Comparison of ENCODE assay signal across 9 cellular contexts in the genomic region with DNA sequence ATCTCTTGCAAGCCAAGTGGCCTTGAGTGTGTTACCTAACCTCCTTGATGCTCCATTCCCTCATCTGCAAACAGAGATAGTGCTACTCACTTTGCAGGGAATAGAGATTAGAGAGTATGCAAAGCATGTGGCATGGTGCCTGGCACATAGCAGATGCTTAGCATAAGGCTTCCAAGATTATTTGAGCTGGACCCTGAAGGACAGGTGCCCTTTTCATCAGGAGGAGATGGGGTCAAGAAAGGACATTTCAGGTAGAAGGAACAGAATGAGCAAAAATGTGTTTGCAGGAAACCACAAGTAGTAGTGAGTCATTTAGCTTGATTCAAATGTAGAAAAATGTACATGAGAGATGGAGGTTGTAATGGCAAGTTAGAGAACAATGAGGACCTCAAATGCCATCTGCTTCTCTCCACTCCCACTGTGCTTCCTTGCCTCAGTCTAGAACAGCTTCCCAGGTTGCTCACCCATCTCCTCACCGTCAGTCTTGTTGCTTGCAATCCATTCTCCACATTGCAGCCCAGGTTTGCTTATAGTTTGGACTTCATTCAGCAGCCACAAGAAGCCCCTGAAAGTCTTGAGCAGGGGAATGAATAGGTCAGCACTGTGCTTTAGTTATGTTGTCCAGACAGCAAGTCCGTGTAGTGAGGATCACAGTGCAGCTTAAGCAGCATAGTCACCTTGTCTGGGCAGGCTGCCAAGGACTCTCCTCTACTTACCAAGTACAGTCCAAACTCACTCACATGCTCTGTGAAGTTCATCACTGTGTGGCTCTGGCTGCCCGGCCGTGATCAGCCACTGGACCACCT.
DNase-seq lines count a peak whose midpoint lies in the region; ATAC-seq, FAIRE-seq and TF ChIP-seq lines count a peak whose summit lies in the region.
"Had no signal": no experiment of that assay in that cellular context is flagged by ENCODE, and none has a peak within 500 bp of the region (broad histone marks: within the 10 kb centered on the region; RNA-seq: fewer than 3 reads in every experiment).

No MANE protein-coding gene starts in this region.

- ATAC-seq in natural killer cell, result peak; percentile 33 to 45 (median 38)
- no peak for ATAC-seq in HG02852 (IDR thresholded peaks at IDR 0.05; ENCODE audit: unreplicated experiment)

- H3K27me3 ChIP-seq in H9 (ENCODE audit: insufficient read depth, low read length) (no peaks in the 10 kb centered on the region), astrocyte (ENCODE audit: insufficient read depth, low read length) (no peaks in the 10 kb centered on the region)

- H3K9ac ChIP-seq in H9 (ENCODE audit: extremely low read depth, insufficient read length, low read length), result no peak overlapping the region
- H3K9ac ChIP-seq in astrocyte (ENCODE audit: low read length), result no peak overlapping the region

- TF ChIP-seq CTCF in H9 (conservative IDR thresholded peaks at IDR 0.05), result no peak
- TF ChIP-seq CTCF in astrocyte (IDR thresholded peaks at IDR 0.05; ENCODE audit: insufficient read depth, low read depth, low read length), result no peak
- no peak for TF ChIP-seq CTCF in natural killer cell (IDR thresholded peaks at IDR 0.05)

- H2AFZ ChIP-seq in H9 (ENCODE audit: low read length) (no peak overlapping the region), astrocyte (ENCODE audit: low read depth, low read length) (no peak overlapping the region)

- no peak overlapping the region for H3T11ph ChIP-seq in H9 (ENCODE audit: low read length)

- H3K14ac ChIP-seq in H9 (ENCODE audit: insufficient read depth, low read length), result no peak overlapping the region

- no peaks in the 10 kb centered on the region for H3K36me3 ChIP-seq in astrocyte (ENCODE audit: insufficient read depth, low read length)
- H3K36me3 ChIP-seq: neutrophil had no signal

- H2AK5ac ChIP-seq in H9 (ENCODE audit: insufficient read length, low read length), result no peak overlapping the region

- no peak overlapping the region for H4K8ac ChIP-seq in H9 (replicated peaks; ENCODE audit: insufficient read length, low read depth, low read length)

- H4K20me1 ChIP-seq in H9 (ENCODE audit: control insufficient read depth, insufficient read depth, insufficient read length) (no peaks in the 10 kb centered on the region), astrocyte (ENCODE audit: insufficient read depth, low read length) (no peaks in the 10 kb centered on the region)

- in situ Hi-C loops in G401 (cut with HindIII; ENCODE audit: low sequenced_read_pairs), result no loop called here

- H3K56ac ChIP-seq in H9 (ENCODE audit: insufficient read length, low read depth, low read length), result no peak overlapping the region

- H2BK15ac ChIP-seq in H9 (ENCODE audit: low read depth, low read length), result no peak overlapping the region

- no peak overlapping the region for H3K23ac ChIP-seq in H9 (ENCODE audit: insufficient read length, low read depth, low read length)

- FAIRE-seq in astrocyte (lab: Jason Lieb, UNC), result peak; percentile 43

- no peak overlapping the region for H4K91ac ChIP-seq in H9 (ENCODE audit: insufficient read length, low read depth, low read length)

- no peak overlapping the region for H2BK12ac ChIP-seq in H9 (ENCODE audit: insufficient read length, low read depth, low read length)

- DNase-seq in G401 (ENCODE audit: low spot score), result peak; percentile 84
- DNase-seq in H9, result no peak
- peak; percentile 84 for DNase-seq in NCI-H510A treated with DMSO at 0.1 percent for 48 hours (lab: John Stamatoyannopoulos, UW)
- DNase-seq in astrocyte (ENCODE audit: low read depth), result peak; percentile 48
- no peak for DNase-seq in natural killer cell
- no peak for DNase-seq in Kasumi-1 (lab: John Stamatoyannopoulos, UW)
- DNase-seq in amniotic stem cell (lab: John Stamatoyannopoulos, UW), result no peak

- H3K23me2 ChIP-seq in H9 (ENCODE audit: insufficient read length, low read depth, low read length, poor library complexity, severe bottlenecking), result no peaks in the 10 kb centered on the region

- no peak overlapping the region for H3K4me3 Mint-ChIP-seq in H9
- H3K4me3 Mint-ChIP-seq in astrocyte (ENCODE audit: unreplicated experiment), result no peak overlapping the region
- H3K4me3 Mint-ChIP-seq in natural killer cell, result no peak overlapping the region

- H3K4me2 ChIP-seq in H9 (ENCODE audit: insufficient read depth, insufficient read length, low read length), result no peak overlapping the region
- H3K4me2 ChIP-seq in astrocyte (ENCODE audit: low read length), result peak overlapping the region; percentile 8

- H3K27ac Mint-ChIP-seq in H9 (peak overlapping the region in 2 of 3 experiments; percentile 42 to 76; a peak in 1 of 7 replicates), astrocyte (ENCODE audit: unreplicated experiment) (no peak overlapping the region), natural killer cell (peak overlapping the region in 1 of 2 donors; percentile 33)

- H3K9me3 ChIP-seq in H9 (ENCODE audit: control insufficient read depth, low read depth, low read length), result no peaks in the 10 kb centered on the region
- H3K9me3 ChIP-seq in astrocyte (ENCODE audit: insufficient read depth, low read depth, low read length), result no peaks in the 10 kb centered on the region
- H3K9me3 ChIP-seq: neutrophil had no signal

- H3K4me3 ChIP-seq in astrocyte (ENCODE audit: insufficient read depth, low read depth, low read length), result no peak overlapping the region

- H2BK120ac ChIP-seq in H9 (ENCODE audit: low read depth, low read length, poor library complexity, severe bottlenecking), result no peak overlapping the region

- H3K4me1 ChIP-seq in H9 (ENCODE audit: insufficient read depth, low read length) (peaks cover 2% of the 10 kb centered on the region; the same call in 1 of the 2 replicates), astrocyte (ENCODE audit: insufficient read depth, low read length) (peaks cover 6% of the 10 kb centered on the region)

- intact Hi-C loops in natural killer cell (cut with micrococcal nuclease), result loop anchor here (10.0 kb wide), 1 partner anchor 965 kb away; the partner anchor contains the start of gene FNTB

- H3K18ac ChIP-seq in H9 (ENCODE audit: insufficient read length, low read depth, low read length), result no peak overlapping the region

- H3K27me3 Mint-ChIP-seq in H9 (ENCODE audit: low read depth) (peaks cover 3% of the 10 kb centered on the region; the same call in 1 of the 2 replicates), astrocyte (ENCODE audit: low read depth, unreplicated experiment) (peaks cover 15% of the 10 kb centered on the region), natural killer cell (ENCODE audit: low read depth in 2 of 2) (peaks cover 0 to 12% of the 10 kb centered on the region in 2 donors)

- no peaks in the 10 kb centered on the region for H3K79me1 ChIP-seq in H9 (ENCODE audit: insufficient read depth, low read depth, low read length, poor library complexity, severe bottlenecking)

- no peaks in the 10 kb centered on the region for H3K79me2 ChIP-seq in H9 (ENCODE audit: insufficient read depth, low read length)
- no peaks in the 10 kb centered on the region for H3K79me2 ChIP-seq in astrocyte (ENCODE audit: insufficient read depth, low read length)

- no peak overlapping the region for H2BK20ac ChIP-seq in H9 (ENCODE audit: low read depth, low read length, poor library complexity, severe bottlenecking)

- H3K9me3 Mint-ChIP-seq in H9 (no peaks in the 10 kb centered on the region), astrocyte (ENCODE audit: unreplicated experiment) (peaks cover 2% of the 10 kb centered on the region), natural killer cell (no peaks in the 10 kb centered on the region)

- H3K4me1 Mint-ChIP-seq in H9 (peaks cover 10% of the 10 kb centered on the region in 2 experiments), astrocyte (ENCODE audit: low read depth, unreplicated experiment) (peaks cover 12% of the 10 kb centered on the region), natural killer cell (peaks cover 23 to 35% of the 10 kb centered on the region in 2 donors)

- no peak overlapping the region for H2BK5ac ChIP-seq in H9 (ENCODE audit: insufficient read length, low read length)

- H3K36me3 Mint-ChIP-seq in H9 (ENCODE audit: insufficient read depth in 1 of 3, low read depth in 3 of 3) (peaks cover 0 to 1% (median 0%) of the 10 kb centered on the region in 3 experiments; a peak in 2 of 7 replicates), astrocyte (ENCODE audit: low read depth, unreplicated experiment) (no peaks in the 10 kb centered on the region), natural killer cell (no peaks in the 10 kb centered on the region)

- H3K27ac ChIP-seq in H9 (ENCODE audit: insufficient read length, low read depth, low read length) (no peak overlapping the region), astrocyte (ENCODE audit: low read depth, low read length) (no peak overlapping the region)
- H3K27ac ChIP-seq: neutrophil had no signal

- no peak overlapping the region for H4K5ac ChIP-seq in H9 (ENCODE audit: insufficient read length, low read depth, low read length)

- H3K4ac ChIP-seq in H9 (ENCODE audit: low read depth, low read length), result no peak overlapping the region

- no CpG with 5 or more reads among the region's 4 CpGs for WGBS in H9 (ENCODE audit: extremely low coverage, insufficient read length, low lambda C conversion rate)

Comparison
In these comparisons a context has a peak if more than half of its experiments do, and no peak if none do; other contexts are left out.
1. DNase-seq: peak in G401 (single experiment), NCI-H510A treated with DMSO at 0.1 percent for 48 hours (single experiment) and astrocyte (single experiment); none in H9 (single experiment), natural killer cell (single experiment), Kasumi-1 (0 of 2) and amniotic stem cell (single experiment).